In genomic region chr2:85924522-85924921, GRCh38 we compare ENCODE assay signal across 9 cellular contexts. TPM values are rescaled to one million over a fixed set of nuclear protein-coding genes. Genes with fewer than 3 reads are reported as not detected.
DNase-seq lines count a peak whose midpoint lies in the region; FAIRE-seq and TF ChIP-seq lines count a peak whose summit lies in the region.
"Had no signal": no experiment of that assay in that cellular context is flagged by ENCODE, and none has a peak within 500 bp of the region (broad histone marks: within the 10 kb centered on the region; RNA-seq: fewer than 3 reads in every experiment).

No MANE protein-coding gene starts in this region.

- H3K27ac ChIP-seq in astrocyte (ENCODE audit: low read depth, low read length) (no peak overlapping the region), left ventricle myocardium inferior (replicated peaks) (peak overlapping the region; percentile 90)

- no peaks in the 10 kb centered on the region for H3K27me3 ChIP-seq in astrocyte (ENCODE audit: insufficient read depth, low read length)
- H3K27me3 ChIP-seq in left ventricle myocardium inferior (ENCODE audit: low read depth), result peaks cover 16% of the 10 kb centered on the region

- no peaks in the 10 kb centered on the region for H3K79me2 ChIP-seq in astrocyte (ENCODE audit: insufficient read depth, low read length)

- intact Hi-C loops in left ventricle myocardium inferior (cut with micrococcal nuclease), result no loop called here

- no peak overlapping the region for H2AFZ ChIP-seq in astrocyte (ENCODE audit: low read depth, low read length)

- no peaks in the 10 kb centered on the region for H3K27me3 Mint-ChIP-seq in astrocyte (ENCODE audit: low read depth, unreplicated experiment)

- peaks cover under 1% of the 10 kb centered on the region for H3K36me3 Mint-ChIP-seq in astrocyte (ENCODE audit: low read depth, unreplicated experiment)

- H3K36me3 ChIP-seq in astrocyte (ENCODE audit: insufficient read depth, low read length) (no peaks in the 10 kb centered on the region), left ventricle myocardium inferior (no peaks in the 10 kb centered on the region)

- FAIRE-seq in astrocyte (lab: Jason Lieb, UNC), result no peak

- DNase-seq in GM13977 (ENCODE audit: low spot score), result peak; percentile 36
- peak; percentile 44 for DNase-seq in astrocyte (ENCODE audit: low read depth)
- DNase-seq in left ventricle myocardium inferior, result peak; percentile 59
- DNase-seq in stromal cell of bone marrow (ENCODE audit: low read depth), result peak; percentile 70
- DNase-seq in activated naive CD4-positive, alpha-beta T cell (lab: John Stamatoyannopoulos, UW), result no peak
- DNase-seq in NCI-H524 (lab: John Stamatoyannopoulos, UW), result no peak
- no peak for DNase-seq in DMS 273 treated with DMSO at 0.1 percent for 48 hours (lab: John Stamatoyannopoulos, UW)
- DNase-seq in NCI-H2029 (lab: John Stamatoyannopoulos, UW), result no peak
- DNase-seq: NCI-H1930 had no signal

- TF ChIP-seq CTCF in GM13977 (IDR thresholded peaks at IDR 0.05; ENCODE audit: extremely low read depth, insufficient read depth, missing control alignments) (no peak), astrocyte (IDR thresholded peaks at IDR 0.05; ENCODE audit: insufficient read depth, low read depth, low read length) (no peak), left ventricle myocardium inferior (IDR thresholded peaks at IDR 0.05; ENCODE audit: borderline replicate concordance) (no peak)

- H3K4me1 Mint-ChIP-seq in astrocyte (ENCODE audit: low read depth, unreplicated experiment), result peaks cover 10% of the 10 kb centered on the region

- H3K27ac Mint-ChIP-seq in astrocyte (ENCODE audit: unreplicated experiment), result no peak overlapping the region

- no peak overlapping the region for H3K4me2 ChIP-seq in astrocyte (ENCODE audit: low read length)

- no peaks in the 10 kb centered on the region for H3K9me3 Mint-ChIP-seq in astrocyte (ENCODE audit: unreplicated experiment)

- H3K4me1 ChIP-seq in astrocyte (ENCODE audit: insufficient read depth, low read length) (peaks cover 7% of the 10 kb centered on the region), left ventricle myocardium inferior (peaks cover 39% of the 10 kb centered on the region)

- H3K9ac ChIP-seq in astrocyte (ENCODE audit: low read length), result no peak overlapping the region

- in situ Hi-C loops in GM13977 (cut with MboI; ENCODE audit: low pct_unique_long_range_greater_than_20kb, low sequenced_read_pairs, unreplicated experiment), result no loop called here

- H3K9me3 ChIP-seq in astrocyte (ENCODE audit: insufficient read depth, low read depth, low read length) (no peaks in the 10 kb centered on the region), left ventricle myocardium inferior (replicated peaks) (no peaks in the 10 kb centered on the region)

- H3K4me3 ChIP-seq in astrocyte (ENCODE audit: insufficient read depth, low read depth, low read length), result no peak overlapping the region
- H3K4me3 ChIP-seq in left ventricle myocardium inferior, result no peak overlapping the region

- no peak overlapping the region for H3K4me3 Mint-ChIP-seq in astrocyte (ENCODE audit: unreplicated experiment)

- no peaks in the 10 kb centered on the region for H4K20me1 ChIP-seq in astrocyte (ENCODE audit: insufficient read depth, low read length)

RNA-seq across cellular contexts. Expression of gene ST3GAL5, which starts 35.7 kb away (rescaled TPM):
- total RNA-seq in astrocyte (20.0 and 28.2 TPM in 2 replicates), left ventricle myocardium inferior (4.2 TPM)

Comparison
In these comparisons a context has a peak if more than half of its experiments do, and no peak if none do; other contexts are left out.
1. DNase-seq: peak in GM13977 (single experiment), astrocyte (single experiment), left ventricle myocardium inferior (single experiment) and stromal cell of bone marrow (single experiment); none in activated naive CD4-positive, alpha-beta T cell (0 of 4), NCI-H524 (0 of 2), DMS 273 treated with DMSO at 0.1 percent for 48 hours (single experiment) and NCI-H2029 (single experiment).